8 cellular contexts compared by ENCODE assay signal in genomic region chr21:31343680-31344480, GRCh38. TPM values are rescaled to one million over a fixed set of nuclear protein-coding genes. Genes with fewer than 3 reads are reported as not detected.
A peak's percentile ranks its signal among the peaks of the same experiment; 100 is the strongest.
DNase-seq lines count a peak whose midpoint lies in the region; ATAC-seq and TF ChIP-seq lines count a peak whose summit lies in the region.

TSS of gene TIAM1 (minus strand) at chr21:31344261. CDS start at chr21:31266972, 77,289 bp downstream.

- peaks cover 25% of the 10 kb centered on the region for H3K4me1 Mint-ChIP-seq in T-helper 2 cell treated with Interferon-gamma antibody and Interleukin-4, amounts not matched to agents 5 μg/mL and 100 μg/mL, for 36 hours (ENCODE audit: low read depth)
- H3K4me1 Mint-ChIP-seq in stimulated activated effector memory CD8-positive, alpha-beta T cell treated with anti-CD3 and anti-CD28 coated beads, Interleukin-12 subunit alpha, Interleukin-12 subunit beta, amount 100 ng/mL, for 72 hours, result peaks cover 33% of the 10 kb centered on the region

- no peaks in the 10 kb centered on the region for H3K9me3 ChIP-seq in left lung

- peak within 1 kb of the TSS in 1 of 2 donors; percentile 45 for H3K27ac ChIP-seq in left lung

- DNase-seq in activated CD4-positive, alpha-beta T cell treated with anti-CD3 and anti-CD28 coated beads for 4 hours, result peak; percentile 26 to 32
- no peak for DNase-seq in activated CD4-positive, alpha-beta T cell treated with anti-CD3 and anti-CD28 coated beads for 1 hour
- DNase-seq in T-helper 2 cell treated with Interferon-gamma antibody and Interleukin-4, amounts not matched to agents 5 μg/mL and 100 μg/mL, for 36 hours (ENCODE audit: low spot score), result no peak
- DNase-seq in dedifferentiated amniotic fluid mesenchymal stem cell (ENCODE audit: extremely low spot score) (peak; percentile 52), left lung (peak; percentile 76 to 80), DMS 273 (lab: John Stamatoyannopoulos, UW; ENCODE audit: unreplicated experiment) (no peak)
- DNase-seq in stimulated activated effector memory CD8-positive, alpha-beta T cell treated with anti-CD3 and anti-CD28 coated beads, Interleukin-12 subunit alpha, Interleukin-12 subunit beta, amount 100 ng/mL, for 72 hours (ENCODE audit: low spot score in 2 of 2), result no peak

- H3K27ac Mint-ChIP-seq in T-helper 2 cell treated with Interferon-gamma antibody and Interleukin-4, amounts not matched to agents 5 μg/mL and 100 μg/mL, for 36 hours, result no peak within 1 kb of the TSS
- H3K27ac Mint-ChIP-seq in stimulated activated effector memory CD8-positive, alpha-beta T cell treated with anti-CD3 and anti-CD28 coated beads, Interleukin-12 subunit alpha, Interleukin-12 subunit beta, amount 100 ng/mL, for 72 hours, result peak within 1 kb of the TSS; percentile 92

- H3K27me3 Mint-ChIP-seq in T-helper 2 cell treated with Interferon-gamma antibody and Interleukin-4, amounts not matched to agents 5 μg/mL and 100 μg/mL, for 36 hours (ENCODE audit: low read depth), result peaks cover 70% of the 10 kb centered on the region

- peak within 1 kb of the TSS; percentile 34 to 37 for H3K4me3 ChIP-seq in left lung

- intact Hi-C loops in left lung (cut with DNase I), result loop anchor here in 1 of 2 donors (10.0 kb wide), 1 partner anchor 231 kb away; no protein-coding TSS in a partner anchor

- no peak for TF ChIP-seq CTCF in left lung (IDR thresholded peaks at IDR 0.05)

- peaks cover 2% of the 10 kb centered on the region for H3K36me3 Mint-ChIP-seq in T-helper 2 cell treated with Interferon-gamma antibody and Interleukin-4, amounts not matched to agents 5 μg/mL and 100 μg/mL, for 36 hours (ENCODE audit: low read depth)
- H3K36me3 Mint-ChIP-seq in stimulated activated effector memory CD8-positive, alpha-beta T cell treated with anti-CD3 and anti-CD28 coated beads, Interleukin-12 subunit alpha, Interleukin-12 subunit beta, amount 100 ng/mL, for 72 hours, result no peaks in the 10 kb centered on the region

- H3K27me3 ChIP-seq in left lung, result peaks cover 22 to 61% of the 10 kb centered on the region in 2 donors

- H3K4me3 Mint-ChIP-seq in T-helper 2 cell treated with Interferon-gamma antibody and Interleukin-4, amounts not matched to agents 5 μg/mL and 100 μg/mL, for 36 hours, result peak within 1 kb of the TSS; percentile 89
- H3K4me3 Mint-ChIP-seq in stimulated activated effector memory CD8-positive, alpha-beta T cell treated with anti-CD3 and anti-CD28 coated beads, Interleukin-12 subunit alpha, Interleukin-12 subunit beta, amount 100 ng/mL, for 72 hours, result peak within 1 kb of the TSS; percentile 85

- H3K36me3 ChIP-seq in left lung, result no peaks in the 10 kb centered on the region

- ATAC-seq in left lung (peak; percentile 83), HG02938 (IDR thresholded peaks at IDR 0.05; ENCODE audit: unreplicated experiment) (no peak)
- peak; percentile 61 for ATAC-seq in stimulated activated effector memory CD8-positive, alpha-beta T cell treated with anti-CD3 and anti-CD28 coated beads, Interleukin-12 subunit alpha, Interleukin-12 subunit beta, amount 100 ng/mL, for 72 hours

- H3K4me1 ChIP-seq in left lung, result peaks cover 0 to 5% of the 10 kb centered on the region in 2 donors

- no peaks in the 10 kb centered on the region for H3K9me3 Mint-ChIP-seq in T-helper 2 cell treated with Interferon-gamma antibody and Interleukin-4, amounts not matched to agents 5 μg/mL and 100 μg/mL, for 36 hours
- no peaks in the 10 kb centered on the region for H3K9me3 Mint-ChIP-seq in stimulated activated effector memory CD8-positive, alpha-beta T cell treated with anti-CD3 and anti-CD28 coated beads, Interleukin-12 subunit alpha, Interleukin-12 subunit beta, amount 100 ng/mL, for 72 hours

RNA-seq across cellular contexts. Expression of gene TIAM1, which starts in this region (rescaled TPM):
- total RNA-seq in left lung, result 10 to 100 TPM in 1 of 2 donors, 1 to 10 TPM in 1; 9.7 to 12.5 TPM

Comparison
In these comparisons a context has a peak if more than half of its experiments do, and no peak if none do; other contexts are left out.
1. DNase-seq: peak in activated CD4-positive, alpha-beta T cell treated with anti-CD3 and anti-CD28 coated beads for 4 hours (2 of 2), dedifferentiated amniotic fluid mesenchymal stem cell (single experiment) and left lung (2 of 2); none in activated CD4-positive, alpha-beta T cell treated with anti-CD3 and anti-CD28 coated beads for 1 hour (single experiment), T-helper 2 cell treated with Interferon-gamma antibody and Interleukin-4, amounts not matched to agents 5 μg/mL and 100 μg/mL, for 36 hours (single experiment), stimulated activated effector memory CD8-positive, alpha-beta T cell treated with anti-CD3 and anti-CD28 coated beads, Interleukin-12 subunit alpha, Interleukin-12 subunit beta, amount 100 ng/mL, for 72 hours (0 of 2) and DMS 273 (single experiment).